39 cellular contexts compared by ENCODE assay signal in genomic region chr4:107114059-107114458, GRCh38.
"Had no signal": no experiment of that assay in that cellular context is flagged by ENCODE, and none has a peak within 500 bp of the region (broad histone marks: within the 10 kb centered on the region; RNA-seq: fewer than 3 reads in every experiment).

No MANE protein-coding gene starts in this region.

- H3K4me1 Mint-ChIP-seq: activated naive CD4-positive, alpha-beta T cell treated with anti-CD3 and anti-CD28 coated beads, Interleukin-2, amount 10 ng/mL, durations not matched to agents 7 days and 5 days; activated naive CD4-positive, alpha-beta T cell treated with anti-CD3 and anti-CD28 coated beads, Interleukin-2, amount 50 U/mL, for 24 hours; activated naive CD8-positive, alpha-beta T cell treated with anti-CD3 and anti-CD28 coated beads for 36 hours; activated naive CD8-positive, alpha-beta T cell treated with anti-CD3 and anti-CD28 coated beads, Interleukin-2, amount 10 ng/mL, durations not matched to agents 7 days and 5 days; activated naive CD8-positive, alpha-beta T cell treated with anti-CD3 and anti-CD28 coated beads, Interleukin-2, amount 50 U/mL, for 24 hours; activated T-helper 17 cell treated with anti-CD3 and anti-CD28 coated beads, Interleukin-2, amount 50 U/mL, for 72 hours; central memory CD8-positive, alpha-beta T cell had no signal

- H3K27me3 Mint-ChIP-seq: activated naive CD4-positive, alpha-beta T cell treated with anti-CD3 and anti-CD28 coated beads, Interleukin-2, amount 10 ng/mL, durations not matched to agents 7 days and 5 days; activated naive CD4-positive, alpha-beta T cell treated with anti-CD3 and anti-CD28 coated beads, Interleukin-2, amount 50 U/mL, for 24 hours; activated naive CD8-positive, alpha-beta T cell treated with anti-CD3 and anti-CD28 coated beads for 36 hours; activated naive CD8-positive, alpha-beta T cell treated with anti-CD3 and anti-CD28 coated beads, Interleukin-2, amount 10 ng/mL, durations not matched to agents 7 days and 5 days; activated naive CD8-positive, alpha-beta T cell treated with anti-CD3 and anti-CD28 coated beads, Interleukin-2, amount 50 U/mL, for 24 hours; activated T-cell treated with anti-CD3 and anti-CD28 coated beads, Interleukin-2, amount 50 U/mL, for 24 hours; activated T-helper 17 cell treated with anti-CD3 and anti-CD28 coated beads, Interleukin-2, amount 50 U/mL, for 72 hours; brain; central memory CD8-positive, alpha-beta T cell had no signal

- H3K27ac Mint-ChIP-seq: activated naive CD4-positive, alpha-beta T cell treated with anti-CD3 and anti-CD28 coated beads for 36 hours; activated naive CD4-positive, alpha-beta T cell treated with anti-CD3 and anti-CD28 coated beads, Interleukin-2, amount 10 ng/mL, durations not matched to agents 7 days and 5 days; activated naive CD4-positive, alpha-beta T cell treated with anti-CD3 and anti-CD28 coated beads, Interleukin-2, amount 50 U/mL, for 24 hours; activated naive CD4-positive, alpha-beta T cell treated with anti-CD3 and anti-CD28 coated beads, Interleukin-2, amount 50 U/mL, for 72 hours; activated naive CD8-positive, alpha-beta T cell; activated naive CD8-positive, alpha-beta T cell treated with anti-CD3 and anti-CD28 coated beads for 36 hours; activated naive CD8-positive, alpha-beta T cell treated with anti-CD3 and anti-CD28 coated beads, Interleukin-2, amount 10 ng/mL, durations not matched to agents 7 days and 5 days; activated naive CD8-positive, alpha-beta T cell treated with anti-CD3 and anti-CD28 coated beads, Interleukin-2, amount 50 U/mL, for 24 hours; activated T-cell treated with anti-CD3 and anti-CD28 coated beads, Interleukin-2, amount 50 U/mL, for 24 hours; activated T-cell treated with anti-CD3 and anti-CD28 coated beads, Interleukin-2, amount 50 U/mL, for 72 hours; activated T-helper 1 cell treated with anti-CD3 and anti-CD28 coated beads, Interleukin-12 subunit alpha, Interleukin-12 subunit beta, Interleukin-2, Interleukin-4 antibody, amounts not matched to agents 30 ng/mL and 10 ng/mL and 1 ng/mL, durations not matched to agents 14 hours and 24 hours and 36 hours; activated T-helper 17 cell treated with anti-CD3 and anti-CD28 coated beads, Interleukin-2, amount 50 U/mL, for 72 hours; activated T-helper 2 cell treated with anti-CD3 and anti-CD28 coated beads, Interferon-gamma antibody, Interleukin-2, Interleukin-4, amounts not matched to agents 10 μg/mL and 5 μg/mL and 100 μg/mL, durations not matched to agents 14 hours and 24 hours and 36 hours; brain had no signal

- H3K4me3 ChIP-seq: adrenal gland, ascending aorta, body of pancreas, breast epithelium, cardiac muscle cell had no signal

- ATAC-seq: activated naive CD4-positive, alpha-beta T cell treated with anti-CD3 and anti-CD28 coated beads, Interleukin-2, amount 50 U/mL, for 72 hours; activated naive CD8-positive, alpha-beta T cell treated with anti-CD3 and anti-CD28 coated beads, Interleukin-2, amount 50 U/mL, for 24 hours; activated T-cell treated with anti-CD3 and anti-CD28 coated beads, Interleukin-2, amount 50 U/mL, for 4 hours; activated T-cell treated with anti-CD3 and anti-CD28 coated beads, Interleukin-2, amount 50 U/mL, for 72 hours; activated T-helper 17 cell treated with anti-CD3 and anti-CD28 coated beads, Interleukin-2, amount 50 U/mL, for 72 hours; body of pancreas had no signal

- FAIRE-seq: astrocyte, bronchial epithelial cell had no signal

- H3K36me3 ChIP-seq: adrenal gland, ascending aorta, brain microvascular endothelial cell, breast epithelium, cardiac muscle cell had no signal

- H3K4me3 Mint-ChIP-seq: activated naive CD4-positive, alpha-beta T cell treated with anti-CD3 and anti-CD28 coated beads for 36 hours; activated naive CD4-positive, alpha-beta T cell treated with anti-CD3 and anti-CD28 coated beads, Interleukin-2, amount 10 ng/mL, durations not matched to agents 7 days and 5 days; activated naive CD4-positive, alpha-beta T cell treated with anti-CD3 and anti-CD28 coated beads, Interleukin-2, amount 50 U/mL, for 24 hours; activated naive CD8-positive, alpha-beta T cell; activated naive CD8-positive, alpha-beta T cell treated with anti-CD3 and anti-CD28 coated beads for 36 hours; activated naive CD8-positive, alpha-beta T cell treated with anti-CD3 and anti-CD28 coated beads, Interleukin-2, amount 10 ng/mL, durations not matched to agents 7 days and 5 days; activated naive CD8-positive, alpha-beta T cell treated with anti-CD3 and anti-CD28 coated beads, Interleukin-2, amount 50 U/mL, for 24 hours; activated T-cell treated with anti-CD3 and anti-CD28 coated beads, Interleukin-2, amount 50 U/mL, for 24 hours; activated T-cell treated with anti-CD3 and anti-CD28 coated beads, Interleukin-2, amount 50 U/mL, for 4 hours; activated T-cell treated with anti-CD3 and anti-CD28 coated beads, Interleukin-2, amount 50 U/mL, for 72 hours; activated T-helper 1 cell treated with anti-CD3 and anti-CD28 coated beads, Interleukin-12 subunit alpha, Interleukin-12 subunit beta, Interleukin-2, Interleukin-4 antibody, amounts not matched to agents 30 ng/mL and 10 ng/mL and 1 ng/mL, durations not matched to agents 14 hours and 24 hours and 36 hours; activated T-helper 17 cell treated with anti-CD3 and anti-CD28 coated beads, Interleukin-2, amount 50 U/mL, for 72 hours; brain; central memory CD8-positive, alpha-beta T cell had no signal

- H3K27me3 ChIP-seq: adrenal gland, ascending aorta, body of pancreas, brain microvascular endothelial cell, breast epithelium, cardiac muscle cell had no signal

- H3K9me3 Mint-ChIP-seq: activated naive CD4-positive, alpha-beta T cell treated with anti-CD3 and anti-CD28 coated beads for 36 hours; activated naive CD4-positive, alpha-beta T cell treated with anti-CD3 and anti-CD28 coated beads, Interleukin-2, amount 10 ng/mL, durations not matched to agents 7 days and 5 days; activated naive CD4-positive, alpha-beta T cell treated with anti-CD3 and anti-CD28 coated beads, Interleukin-2, amount 50 U/mL, for 24 hours; activated naive CD8-positive, alpha-beta T cell treated with anti-CD3 and anti-CD28 coated beads for 36 hours; activated T-cell treated with anti-CD3 and anti-CD28 coated beads, Interleukin-2, amount 50 U/mL, for 24 hours; activated T-cell treated with anti-CD3 and anti-CD28 coated beads, Interleukin-2, amount 50 U/mL, for 4 hours; activated T-helper 1 cell treated with anti-CD3 and anti-CD28 coated beads, Interleukin-12 subunit alpha, Interleukin-12 subunit beta, Interleukin-2, Interleukin-4 antibody, amounts not matched to agents 30 ng/mL and 10 ng/mL and 1 ng/mL, durations not matched to agents 14 hours and 24 hours and 36 hours; activated T-helper 17 cell treated with anti-CD3 and anti-CD28 coated beads, Interleukin-2, amount 50 U/mL, for 72 hours; activated T-helper 2 cell treated with anti-CD3 and anti-CD28 coated beads, Interferon-gamma antibody, Interleukin-2, Interleukin-4, amounts not matched to agents 10 μg/mL and 5 μg/mL and 100 μg/mL, durations not matched to agents 14 hours and 24 hours and 36 hours; central memory CD8-positive, alpha-beta T cell had no signal

- DNase-seq: activated effector memory CD4-positive, alpha-beta T cell treated with anti-CD3 and anti-CD28 coated beads, Interleukin-2, amount 50 U/mL, for 16 hours; activated effector memory CD4-positive, alpha-beta T cell treated with Interleukin-2 at 50 U/mL for 16 hours; activated gamma-delta T cell; activated gamma-delta T cell treated with Interleukin-2 at 50 U/mL for 16 hours; activated naive CD4-positive, alpha-beta T cell; activated naive CD4-positive, alpha-beta T cell treated with anti-CD3 and anti-CD28 coated beads for 36 hours; activated naive CD4-positive, alpha-beta T cell treated with anti-CD3 and anti-CD28 coated beads, Interleukin-2, amount 10 ng/mL, durations not matched to agents 7 days and 5 days; activated naive CD4-positive, alpha-beta T cell treated with anti-CD3 and anti-CD28 coated beads, Interleukin-2, amount 50 U/mL, for 16 hours; activated naive CD4-positive, alpha-beta T cell treated with Interleukin-2 at 50 U/mL for 16 hours; activated naive CD8-positive, alpha-beta T cell treated with anti-CD3 and anti-CD28 coated beads for 36 hours; activated naive CD8-positive, alpha-beta T cell treated with anti-CD3 and anti-CD28 coated beads, Interleukin-2, amount 10 ng/mL, durations not matched to agents 7 days and 5 days; activated naive CD8-positive, alpha-beta T cell treated with anti-CD3 and anti-CD28 coated beads, Interleukin-2, amount 50 U/mL, for 24 hours; activated T-cell treated with anti-CD3 and anti-CD28 coated beads, Interleukin-2, amount 50 U/mL, for 24 hours; activated T-cell treated with anti-CD3 and anti-CD28 coated beads, Interleukin-2, amount 50 U/mL, for 4 hours; activated T-cell treated with anti-CD3 and anti-CD28 coated beads, Interleukin-2, amount 50 U/mL, for 48 hours; activated T-cell treated with anti-CD3 and anti-CD28 coated beads, Interleukin-2, amount 50 U/mL, for 72 hours; adrenal gland; amniotic stem cell; amygdala; anterior cingulate cortex; aorta; body of pancreas; brain microvascular endothelial cell; caudate nucleus; central memory CD4-positive, alpha-beta T cell; cerebellar nuclear complex had no signal

- H3K36me3 Mint-ChIP-seq: activated naive CD4-positive, alpha-beta T cell treated with anti-CD3 and anti-CD28 coated beads, Interleukin-2, amount 10 ng/mL, durations not matched to agents 7 days and 5 days; activated naive CD4-positive, alpha-beta T cell treated with anti-CD3 and anti-CD28 coated beads, Interleukin-2, amount 50 U/mL, for 24 hours; activated naive CD4-positive, alpha-beta T cell treated with anti-CD3 and anti-CD28 coated beads, Interleukin-2, amount 50 U/mL, for 72 hours; activated naive CD8-positive, alpha-beta T cell; activated naive CD8-positive, alpha-beta T cell treated with anti-CD3 and anti-CD28 coated beads for 36 hours; activated naive CD8-positive, alpha-beta T cell treated with anti-CD3 and anti-CD28 coated beads, Interleukin-2, amount 10 ng/mL, durations not matched to agents 7 days and 5 days; brain had no signal

- H3K27ac ChIP-seq: adrenal gland, ascending aorta, body of pancreas, brain microvascular endothelial cell, breast epithelium, cardiac muscle cell had no signal

- H3K9me3 ChIP-seq: adrenal gland, ascending aorta, body of pancreas had no signal

- H3K4me1 ChIP-seq: adrenal gland, ascending aorta, body of pancreas, breast epithelium had no signal
